ENCODE assay signal across 8 cellular contexts in the genomic region with DNA sequence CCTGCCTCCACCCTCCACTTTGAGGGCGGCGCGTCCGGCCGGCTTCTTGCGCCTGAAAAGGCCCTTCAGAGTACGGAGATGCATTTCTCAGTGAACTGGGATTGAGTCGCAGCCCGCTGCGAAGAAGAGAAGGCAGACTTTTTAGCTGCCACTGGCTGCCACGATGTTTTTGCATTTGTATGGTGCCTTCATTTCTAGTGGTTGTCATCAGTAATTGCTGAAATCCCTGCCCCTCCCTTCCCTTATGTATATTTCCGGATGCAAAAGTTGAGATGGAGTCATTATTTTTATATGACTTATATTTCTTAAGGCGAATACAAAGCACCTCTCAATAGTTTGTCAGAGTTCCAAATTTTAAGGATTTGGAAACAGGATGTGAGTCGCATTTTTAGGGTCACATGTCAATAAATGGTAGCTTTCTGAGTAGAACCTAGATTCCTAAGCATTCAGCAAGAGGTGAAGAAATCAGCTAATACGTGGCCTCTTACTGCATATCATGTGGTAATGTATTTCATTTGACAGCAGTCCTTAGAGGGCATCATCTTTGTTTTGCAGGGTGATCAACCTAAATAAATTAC. TPM values are rescaled to one million over a fixed set of nuclear protein-coding genes. Genes with fewer than 3 reads are reported as not detected.
DNase-seq lines count a peak whose midpoint lies in the region; ATAC-seq and TF ChIP-seq lines count a peak whose summit lies in the region.

No MANE protein-coding gene starts in this region.

- no peaks in the 10 kb centered on the region for H3K9me3 Mint-ChIP-seq in CD4-positive, CD25-positive, alpha-beta regulatory T cell
- H3K9me3 Mint-ChIP-seq in activated naive CD8-positive, alpha-beta T cell treated with anti-CD3 and anti-CD28 coated beads, Interleukin-2, amount 50 U/mL, for 24 hours = no peaks in the 10 kb centered on the region

- DNase-seq in CD4-positive, CD25-positive, alpha-beta regulatory T cell = peak; percentile 1 to 58 (median 48)
- DNase-seq in activated naive CD8-positive, alpha-beta T cell treated with anti-CD3 and anti-CD28 coated beads, Interleukin-2, amount 50 U/mL, for 24 hours = peak; percentile 14
- DNase-seq in kidney epithelial cell (ENCODE audit: low read depth) (no peak), thyroid gland (peak in 1 of 2 donors; percentile 4), middle frontal gyrus (ENCODE audit: extremely low spot score, low spot score) (no peak)

- peak overlapping the region; percentile 88 for H3K27ac ChIP-seq in CD4-positive, CD25-positive, alpha-beta regulatory T cell (ENCODE audit: insufficient read depth, low read length, poor library complexity, severe bottlenecking)
- H3K27ac ChIP-seq in HUES48 (ENCODE audit: low read depth, low read length) (peak overlapping the region; percentile 53), thyroid gland (peak overlapping the region; percentile 72 to 84 (median 76))

- H3K9ac ChIP-seq in HUES48 (ENCODE audit: low read depth, low read length) = no peak overlapping the region

- H3K27me3 ChIP-seq in CD4-positive, CD25-positive, alpha-beta regulatory T cell (ENCODE audit: control insufficient read depth, insufficient read depth, low read length) = no peaks in the 10 kb centered on the region
- H3K27me3 ChIP-seq in HUES48 (ENCODE audit: control insufficient read depth, insufficient read depth, low read length) (no peaks in the 10 kb centered on the region), kidney epithelial cell (ENCODE audit: control insufficient read depth, insufficient read depth, low read length) (no peaks in the 10 kb centered on the region), thyroid gland (no peaks in the 10 kb centered on the region)

- no peaks in the 10 kb centered on the region for H3K36me3 ChIP-seq in CD4-positive, CD25-positive, alpha-beta regulatory T cell (ENCODE audit: control insufficient read depth, insufficient read depth, low read length)
- H3K36me3 ChIP-seq in HUES48 (ENCODE audit: control insufficient read depth, insufficient read depth, low read length) (no peaks in the 10 kb centered on the region), kidney epithelial cell (ENCODE audit: control insufficient read depth, insufficient read depth, low read length) (no peaks in the 10 kb centered on the region), thyroid gland (no peaks in the 10 kb centered on the region)

- H3K4me1 ChIP-seq in CD4-positive, CD25-positive, alpha-beta regulatory T cell (ENCODE audit: control insufficient read depth, insufficient read depth, low read length, poor library complexity, severe bottlenecking) = peaks cover 14% of the 10 kb centered on the region
- H3K4me1 ChIP-seq in HUES48 (ENCODE audit: control insufficient read depth, insufficient read depth, low read length) (no peaks in the 10 kb centered on the region), thyroid gland (peaks cover 0 to 9% of the 10 kb centered on the region in 2 donors)

- H3K4me3 ChIP-seq in CD4-positive, CD25-positive, alpha-beta regulatory T cell (ENCODE audit: low read depth, low read length) = peak overlapping the region; percentile 84
- H3K4me3 ChIP-seq in HUES48 (ENCODE audit: low read depth, low read length) (peak overlapping the region; percentile 85), kidney epithelial cell (ENCODE audit: low read depth, low read length) (peak overlapping the region; percentile 67), thyroid gland (replicated peaks in 1 of 3) (peak overlapping the region; percentile 33 to 62 (median 58))

- 6% methylated on average over 5 to 8 of the region's 15 CpGs for WGBS in thyroid gland, 2 donors

- H3K27ac Mint-ChIP-seq in CD4-positive, CD25-positive, alpha-beta regulatory T cell = peak overlapping the region in 2 of 3 donors; percentile 82 to 96
- no peak overlapping the region for H3K27ac Mint-ChIP-seq in activated naive CD8-positive, alpha-beta T cell treated with anti-CD3 and anti-CD28 coated beads, Interleukin-2, amount 50 U/mL, for 24 hours

- intact Hi-C loops in thyroid gland (cut with DNase I) = no loop called here

- no peaks in the 10 kb centered on the region for H3K27me3 Mint-ChIP-seq in CD4-positive, CD25-positive, alpha-beta regulatory T cell
- no peaks in the 10 kb centered on the region for H3K27me3 Mint-ChIP-seq in activated naive CD8-positive, alpha-beta T cell treated with anti-CD3 and anti-CD28 coated beads, Interleukin-2, amount 50 U/mL, for 24 hours

- no peak for ATAC-seq in CD4-positive, CD25-positive, alpha-beta regulatory T cell (ENCODE audit: low read depth in 2 of 2)
- no peak for ATAC-seq in activated naive CD8-positive, alpha-beta T cell treated with anti-CD3 and anti-CD28 coated beads, Interleukin-2, amount 50 U/mL, for 24 hours
- ATAC-seq in GM19397 (IDR thresholded peaks at IDR 0.05; ENCODE audit: unreplicated experiment) (no peak), GM21526 (IDR thresholded peaks at IDR 0.05; ENCODE audit: low FRiP score, unreplicated experiment) (no peak)

- H3K4me1 Mint-ChIP-seq in CD4-positive, CD25-positive, alpha-beta regulatory T cell = peaks cover 14 to 43% (median 26%) of the 10 kb centered on the region in 4 donors
- H3K4me1 Mint-ChIP-seq in activated naive CD8-positive, alpha-beta T cell treated with anti-CD3 and anti-CD28 coated beads, Interleukin-2, amount 50 U/mL, for 24 hours = peaks cover 34% of the 10 kb centered on the region

- no peaks in the 10 kb centered on the region for H3K36me3 Mint-ChIP-seq in CD4-positive, CD25-positive, alpha-beta regulatory T cell
- H3K36me3 Mint-ChIP-seq in activated naive CD8-positive, alpha-beta T cell treated with anti-CD3 and anti-CD28 coated beads, Interleukin-2, amount 50 U/mL, for 24 hours (ENCODE audit: low read depth) = peaks cover 3% of the 10 kb centered on the region

- H3K4me3 Mint-ChIP-seq in CD4-positive, CD25-positive, alpha-beta regulatory T cell = peak overlapping the region; percentile 86 to 98 (median 90)
- peak overlapping the region; percentile 85 for H3K4me3 Mint-ChIP-seq in activated naive CD8-positive, alpha-beta T cell treated with anti-CD3 and anti-CD28 coated beads, Interleukin-2, amount 50 U/mL, for 24 hours

- TF ChIP-seq CTCF in kidney epithelial cell (IDR thresholded peaks at IDR 0.05; ENCODE audit: insufficient read depth, low read length, poor library complexity, severe bottlenecking) (no peak), thyroid gland (IDR thresholded peaks at IDR 0.05) (no peak)

- no peak for TF ChIP-seq POLR2A in thyroid gland (IDR thresholded peaks at IDR 0.05)

- H3K9me3 ChIP-seq in CD4-positive, CD25-positive, alpha-beta regulatory T cell (ENCODE audit: control insufficient read depth in 2 of 2, low read length in 2 of 2) = no peaks in the 10 kb centered on the region
- H3K9me3 ChIP-seq in HUES48 (ENCODE audit: control insufficient read depth, insufficient read depth, low read length) (no peaks in the 10 kb centered on the region), thyroid gland (no peaks in the 10 kb centered on the region)

RNA-seq across cellular contexts. Expression of gene ATP6AP2, which starts 0.7 kb away (rescaled TPM):
- 63.2 TPM for total RNA-seq in CD4-positive, CD25-positive, alpha-beta regulatory T cell
- 100 to 1,000 TPM; 153 to 209 (median 163) TPM for polyA plus RNA-seq in CD4-positive, CD25-positive, alpha-beta regulatory T cell
- total RNA-seq in kidney epithelial cell (88.9 and 101 TPM in 2 replicates), thyroid gland (100 to 1,000 TPM; 213 to 287 (median 270) TPM)

RNA-seq across cellular contexts. Expression of gene MPC1L, which starts 41.8 kb away (rescaled TPM):
- not detected for total RNA-seq in CD4-positive, CD25-positive, alpha-beta regulatory T cell
- under 1 TPM in 1 of 4 donors, not detected in 3; 0.42 TPM for polyA plus RNA-seq in CD4-positive, CD25-positive, alpha-beta regulatory T cell
- total RNA-seq in kidney epithelial cell (not detected in 2 replicates), thyroid gland (not detected)

Comparison
In these comparisons a context has a peak if more than half of its experiments do, and no peak if none do; other contexts are left out.
1. DNase-seq: peak in CD4-positive, CD25-positive, alpha-beta regulatory T cell (3 of 3) and activated naive CD8-positive, alpha-beta T cell treated with anti-CD3 and anti-CD28 coated beads, Interleukin-2, amount 50 U/mL, for 24 hours (single experiment); none in kidney epithelial cell (single experiment) and middle frontal gyrus (single experiment).
2. Peak in every context shown above with its lines, with median percentiles within 50 percentile points of each other: H3K27ac ChIP-seq and H3K4me3 ChIP-seq.